Comparison of ENCODE assay signal across 8 cellular contexts in the genomic region with DNA sequence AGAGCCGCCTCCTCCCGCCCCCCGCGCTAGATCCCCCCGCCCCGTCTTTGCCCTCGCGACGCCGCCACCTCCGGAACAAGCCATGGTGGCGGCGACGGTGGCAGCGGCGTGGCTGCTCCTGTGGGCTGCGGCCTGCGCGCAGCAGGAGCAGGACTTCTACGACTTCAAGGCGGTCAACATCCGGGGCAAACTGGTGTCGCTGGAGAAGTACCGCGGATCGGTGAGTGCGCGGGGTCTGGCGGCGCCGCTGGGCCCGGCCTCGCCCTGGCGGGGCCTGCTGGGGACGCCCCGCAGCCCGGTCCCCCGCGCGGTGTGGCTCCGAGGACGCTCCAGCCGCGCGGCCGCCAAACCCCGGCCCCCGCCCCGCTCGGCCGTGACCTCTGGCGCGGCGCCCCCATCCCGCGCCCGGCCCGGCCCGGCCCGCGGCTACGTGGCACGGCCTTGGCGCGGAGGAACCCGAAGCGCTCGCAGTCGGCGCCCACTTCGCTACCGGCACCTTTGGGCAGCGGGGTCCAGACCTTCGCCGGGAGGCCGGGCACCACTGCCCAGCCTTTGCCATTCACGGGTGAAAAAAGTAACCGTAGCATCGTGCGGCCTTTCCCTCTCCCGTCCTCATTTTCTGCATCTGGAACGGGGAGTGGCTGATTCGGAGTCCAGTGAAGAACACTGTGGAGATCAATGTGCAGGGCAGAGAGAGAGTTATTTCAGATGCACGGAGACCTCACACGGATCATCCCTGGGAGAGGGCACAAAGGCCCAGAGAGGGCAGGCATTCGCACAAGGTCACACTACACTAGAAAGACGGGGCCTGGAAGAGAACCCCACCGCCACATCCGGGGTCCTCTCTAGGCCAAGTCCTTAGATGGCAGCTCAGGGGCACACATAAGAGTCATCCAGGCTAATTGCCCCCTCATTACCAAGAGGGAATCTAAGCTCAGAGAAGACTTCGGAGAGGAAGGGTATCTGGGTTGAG. TPM values are rescaled to one million over a fixed set of nuclear protein-coding genes. Genes with fewer than 3 reads are reported as not detected.
DNase-seq lines count a peak whose midpoint lies in the region; ATAC-seq and TF ChIP-seq lines count a peak whose summit lies in the region.

TSS of gene GPX7 (plus strand) at position 44 of the 973 bp plus-strand sequence. CDS start at position 83, 39 bp downstream.

- no peaks in the 10 kb centered on the region for H4K20me1 ChIP-seq in OCI-LY1 (ENCODE audit: insufficient read depth, low read length)

- no peak for ATAC-seq in GM21515 (IDR thresholded peaks at IDR 0.05; ENCODE audit: unreplicated experiment)

- H3K27me3 ChIP-seq in OCI-LY1 (ENCODE audit: insufficient read depth, low read length): no peaks in the 10 kb centered on the region
- no peaks in the 10 kb centered on the region for H3K27me3 ChIP-seq in subcutaneous abdominal adipose tissue (ENCODE audit: control insufficient read depth in 5 of 5, insufficient read depth in 4 of 5, low read length in 5 of 5)

- no peaks in the 10 kb centered on the region for H3K79me2 ChIP-seq in OCI-LY1 (ENCODE audit: insufficient read depth, low read length)

- no peak for TF ChIP-seq CTCF in OCI-LY1 (IDR thresholded peaks at IDR 0.05; ENCODE audit: low read length)

- H3K9ac ChIP-seq in OCI-LY1 (ENCODE audit: low read length): peak within 1 kb of the TSS; percentile 73
- H3K9ac ChIP-seq in subcutaneous abdominal adipose tissue (ENCODE audit: low read length in 5 of 5): peak within 1 kb of the TSS; percentile 59 to 83 (median 67)

- H3K9me2 ChIP-seq in OCI-LY1 (ENCODE audit: low read depth, low read length): no peaks in the 10 kb centered on the region

- H3K4me3 ChIP-seq in OCI-LY1 (ENCODE audit: low read depth, low read length, poor library complexity, severe bottlenecking) (peak within 1 kb of the TSS; percentile 65), subcutaneous abdominal adipose tissue (ENCODE audit: low read depth in 1 of 5, low read length in 5 of 5) (peak within 1 kb of the TSS; percentile 61 to 79 (median 75))

- peak; percentile 38 for DNase-seq in activated gamma-delta T cell treated with anti-CD3 and anti-CD28 coated beads, Interleukin-2, amount 50 U/mL, for 16 hours (ENCODE audit: low read depth)
- DNase-seq in globus pallidus (ENCODE audit: low spot score) (peak; percentile 28), occipital lobe (lab: John Stamatoyannopoulos, UW) (no peak), SIG-M5 treated with dmso at 0.1 percent for 504 hours (lab: John Stamatoyannopoulos, UW; ENCODE audit: unreplicated experiment) (no peak)

- H2AFZ ChIP-seq in OCI-LY1 (ENCODE audit: low read length): peak within 1 kb of the TSS; percentile 67

- H3K9me3 ChIP-seq in OCI-LY1 (ENCODE audit: low read length) (no peaks in the 10 kb centered on the region), subcutaneous abdominal adipose tissue (ENCODE audit: control insufficient read depth in 5 of 5, low read length in 5 of 5) (no peaks in the 10 kb centered on the region)

- TF ChIP-seq POLR2A in GM15510 (IDR thresholded peaks at IDR 0.05; ENCODE audit: borderline replicate concordance, extremely low read depth, insufficient read length): peak; percentile 37

- H3K4me1 ChIP-seq in OCI-LY1 (ENCODE audit: insufficient read depth, low read length, severe bottlenecking) (peaks cover 42% of the 10 kb centered on the region), subcutaneous abdominal adipose tissue (ENCODE audit: control insufficient read depth in 5 of 5, insufficient read depth in 5 of 5, low read length in 5 of 5) (peaks cover 0 to 19% (median 17%) of the 10 kb centered on the region in 5 donors)

- H3K36me3 ChIP-seq in OCI-LY1 (ENCODE audit: insufficient read depth, low read length): peaks cover 12% of the 10 kb centered on the region; the same call in 1 of the 2 replicates
- H3K36me3 ChIP-seq in subcutaneous abdominal adipose tissue (ENCODE audit: control insufficient read depth in 5 of 5, insufficient read depth in 5 of 5, low read length in 5 of 5): peaks cover 0 to 16% (median 12%) of the 10 kb centered on the region in 5 donors

- H3K4me2 ChIP-seq in OCI-LY1 (ENCODE audit: low read length): peak within 1 kb of the TSS; percentile 77

- H3K27ac ChIP-seq in OCI-LY1 (ENCODE audit: low read depth, low read length, poor library complexity, severe bottlenecking) (peak within 1 kb of the TSS; percentile 55), subcutaneous abdominal adipose tissue (ENCODE audit: low read depth, low read length) (no peak within 1 kb of the TSS)

- no peaks in the 10 kb centered on the region for H3F3A ChIP-seq in OCI-LY1 (ENCODE audit: insufficient read depth, low read length)

RNA-seq across cellular contexts. Expression of gene GPX7, which starts in this region (rescaled TPM):
- total RNA-seq in occipital lobe: 20.9 TPM

Comparison
In these comparisons a context has a peak if more than half of its experiments do, and no peak if none do; other contexts are left out.
1. DNase-seq: peak in activated gamma-delta T cell treated with anti-CD3 and anti-CD28 coated beads, Interleukin-2, amount 50 U/mL, for 16 hours (single experiment) and globus pallidus (single experiment); none in occipital lobe (single experiment) and SIG-M5 treated with dmso at 0.1 percent for 504 hours (single experiment).